In genomic region chr3:171600030-171600429, GRCh38 we compare ENCODE assay signal across 37 cellular contexts.
DNase-seq lines count a peak whose midpoint lies in the region; ATAC-seq, FAIRE-seq and TF ChIP-seq lines count a peak whose summit lies in the region.
"Had no signal": no experiment of that assay in that cellular context is flagged by ENCODE, and none has a peak within 500 bp of the region (broad histone marks: within the 10 kb centered on the region; RNA-seq: fewer than 3 reads in every experiment).

No MANE protein-coding gene starts in this region.

- no peaks in the 10 kb centered on the region for H3K36me3 ChIP-seq in astrocyte (ENCODE audit: insufficient read depth, low read length)
- no peaks in the 10 kb centered on the region for H3K36me3 ChIP-seq in trophoblast cell (ENCODE audit: control insufficient read depth in 1 of 2, insufficient read depth in 2 of 2, low read length in 2 of 2)
- H3K36me3 ChIP-seq: BE2C, BLaER1 had no signal

- no peak overlapping the region for H3K4me2 ChIP-seq in astrocyte (ENCODE audit: low read length)
- H3K4me2 ChIP-seq in trophoblast cell (ENCODE audit: low read length) = no peak overlapping the region
- H3K4me2 ChIP-seq: A549; BLaER1; BLaER1 treated with 17β-estradiol and CSF1 and Interleukin-3, amounts not matched to agents 10 nM and 100 nM had no signal

- H3K23ac ChIP-seq in trophoblast cell (ENCODE audit: low read length) = no peak overlapping the region

- H3K79me2 ChIP-seq in astrocyte (ENCODE audit: insufficient read depth, low read length) = no peaks in the 10 kb centered on the region
- H3K79me2 ChIP-seq in trophoblast cell (ENCODE audit: control insufficient read depth, insufficient read depth, low read length, poor library complexity) = no peaks in the 10 kb centered on the region

- H4K91ac ChIP-seq in trophoblast cell (ENCODE audit: low read depth, low read length) = no peak overlapping the region

- no peaks in the 10 kb centered on the region for H3K27me3 ChIP-seq in astrocyte (ENCODE audit: insufficient read depth, low read length)
- H3K27me3 ChIP-seq in trophoblast cell (ENCODE audit: insufficient read depth, low read length) = no peaks in the 10 kb centered on the region
- H3K27me3 ChIP-seq: BE2C; BLaER1; BLaER1 treated with 17β-estradiol and CSF1 and Interleukin-3, amounts not matched to agents 10 nM and 100 nM had no signal

- H3K4me1 ChIP-seq in astrocyte (ENCODE audit: insufficient read depth, low read length) (no peaks in the 10 kb centered on the region), trophoblast cell (ENCODE audit: control insufficient read depth in 1 of 2, insufficient read depth in 2 of 2, low read length in 2 of 2) (no peaks in the 10 kb centered on the region)
- H3K4me1 ChIP-seq: A549; BE2C; BLaER1; BLaER1 treated with 17β-estradiol and CSF1 and Interleukin-3, amounts not matched to agents 10 nM and 100 nM; Caco-2 had no signal

- TF ChIP-seq CTCF in astrocyte (IDR thresholded peaks at IDR 0.05; ENCODE audit: insufficient read depth, low read depth, low read length) = no peak

- no peaks in the 10 kb centered on the region for H3K27me3 Mint-ChIP-seq in astrocyte (ENCODE audit: low read depth, unreplicated experiment)
- H3K27me3 Mint-ChIP-seq: B cell; CD4-positive, alpha-beta T cell; CD8-positive, alpha-beta memory T cell had no signal

- H2AK5ac ChIP-seq in trophoblast cell (ENCODE audit: low read length) = no peak overlapping the region

- no peak overlapping the region for H3K18ac ChIP-seq in trophoblast cell (ENCODE audit: low read length)

- H2AFZ ChIP-seq in astrocyte (ENCODE audit: low read depth, low read length) = no peak overlapping the region
- no peak overlapping the region for H2AFZ ChIP-seq in trophoblast cell (ENCODE audit: insufficient read depth, low read length, poor library complexity)

- H3K79me1 ChIP-seq in trophoblast cell (ENCODE audit: low read length) = no peaks in the 10 kb centered on the region

- peaks cover 6% of the 10 kb centered on the region for H3K36me3 Mint-ChIP-seq in astrocyte (ENCODE audit: low read depth, unreplicated experiment)
- H3K36me3 Mint-ChIP-seq: CD4-positive, alpha-beta memory T cell; CD4-positive, CD25-positive, alpha-beta regulatory T cell; CD8-positive, alpha-beta memory T cell; CD8-positive, alpha-beta T cell had no signal

- H3K27ac Mint-ChIP-seq in astrocyte (ENCODE audit: unreplicated experiment) = no peak overlapping the region
- H3K27ac Mint-ChIP-seq: B cell; CD14-positive monocyte; CD4-positive, alpha-beta memory T cell; CD4-positive, alpha-beta T cell; CD4-positive, CD25-positive, alpha-beta regulatory T cell; CD8-positive, alpha-beta memory T cell; CD8-positive, alpha-beta T cell had no signal

- H4K8ac ChIP-seq in trophoblast cell (ENCODE audit: low read depth, low read length) = no peak overlapping the region

- no peak overlapping the region for H2BK12ac ChIP-seq in trophoblast cell (ENCODE audit: low read length)

- H3K4me3 Mint-ChIP-seq in astrocyte (ENCODE audit: unreplicated experiment) = no peak overlapping the region
- H3K4me3 Mint-ChIP-seq: B cell; CD14-positive monocyte; CD4-positive, alpha-beta memory T cell; CD4-positive, alpha-beta T cell; CD4-positive, CD25-positive, alpha-beta regulatory T cell; CD8-positive, alpha-beta memory T cell; CD8-positive, alpha-beta T cell had no signal

- H3K4me1 Mint-ChIP-seq in astrocyte (ENCODE audit: low read depth, unreplicated experiment) = no peaks in the 10 kb centered on the region
- H3K4me1 Mint-ChIP-seq: B cell; CD14-positive monocyte; CD4-positive, alpha-beta memory T cell; CD4-positive, CD25-positive, alpha-beta regulatory T cell; CD8-positive, alpha-beta memory T cell had no signal

- no peak overlapping the region for H3K4me3 ChIP-seq in astrocyte (ENCODE audit: insufficient read depth, low read depth, low read length)
- H3K4me3 ChIP-seq in trophoblast cell (ENCODE audit: low read depth, low read length) = no peak overlapping the region
- H3K4me3 ChIP-seq: A549; BLaER1; BLaER1 treated with 17β-estradiol and CSF1 and Interleukin-3, amounts not matched to agents 10 nM and 100 nM had no signal

- DNase-seq in astrocyte (ENCODE audit: low read depth) (peak; percentile 15), astrocyte of the hippocampus (ENCODE audit: low read depth, low spot score) (peak; percentile 26), islet precursor cell (peak; percentile 65), trophoblast cell (peak; percentile 66 to 82), T1000 (lab: John Stamatoyannopoulos, UW) (no peak), HTR-8/SVneo (ENCODE audit: insufficient read length, low spot score) (no peak), H4 (ENCODE audit: low spot score) (no peak)
- DNase-seq: 8988T; ACHN; AML-193; BE2C; C1 segment of cervical spinal cord; Caco-2; Calu3; CD4-positive, alpha-beta memory T cell; CD4-positive, alpha-beta T cell; CD4-positive, CD25-positive, alpha-beta regulatory T cell; CD8-positive, alpha-beta memory T cell; CD8-positive, alpha-beta T cell; COR-L47; DMS 273 treated with DMSO at 0.1 percent for 48 hours; DMS153; DMS53; DMS79; DMS79 treated with DMSO at 0.1 percent for 48 hours; DND-41; EL had no signal

- no peak overlapping the region for H2BK5ac ChIP-seq in trophoblast cell (ENCODE audit: low read depth, low read length, poor library complexity)

- FAIRE-seq in astrocyte (lab: Jason Lieb, UNC) (no peak), HTR-8/SVneo (lab: Jason Lieb, UNC) (no peak)
- FAIRE-seq: A204.1, A549, D721Med had no signal

- H3K9me3 ChIP-seq in astrocyte (ENCODE audit: insufficient read depth, low read depth, low read length) (no peaks in the 10 kb centered on the region), trophoblast cell (ENCODE audit: insufficient read depth, low read depth, low read length) (no peaks in the 10 kb centered on the region)
- H3K9me3 ChIP-seq: A549; BE2C; BLaER1; BLaER1 treated with 17β-estradiol and CSF1 and Interleukin-3, amounts not matched to agents 10 nM and 100 nM; Caco-2 had no signal

- no peak overlapping the region for H3K14ac ChIP-seq in trophoblast cell (ENCODE audit: low read length)

- no peaks in the 10 kb centered on the region for H4K20me1 ChIP-seq in astrocyte (ENCODE audit: insufficient read depth, low read length)
- H4K20me1 ChIP-seq: BLaER1; BLaER1 treated with 17β-estradiol and CSF1 and Interleukin-3, amounts not matched to agents 10 nM and 100 nM had no signal

- ATAC-seq in HG03354 (IDR thresholded peaks at IDR 0.05; ENCODE audit: poor library complexity, severe bottlenecking, unreplicated experiment) = no peak
- ATAC-seq: A549; CD8-positive, alpha-beta T cell had no signal

- H4K12ac ChIP-seq in trophoblast cell (ENCODE audit: low read depth, low read length) = no peak overlapping the region

- no peak overlapping the region for H3K4ac ChIP-seq in trophoblast cell (ENCODE audit: low read depth, low read length)

- WGBS in trophoblast cell (ENCODE audit: extremely low coverage, insufficient coverage, insufficient read length) = no CpG with 5 or more reads among the region's 6 CpGs

- no peaks in the 10 kb centered on the region for H3K9me3 Mint-ChIP-seq in astrocyte (ENCODE audit: unreplicated experiment)
- H3K9me3 Mint-ChIP-seq: CD14-positive monocyte; CD4-positive, alpha-beta memory T cell; CD4-positive, alpha-beta T cell; CD4-positive, CD25-positive, alpha-beta regulatory T cell; CD8-positive, alpha-beta memory T cell; CD8-positive, alpha-beta T cell had no signal

- H3K27ac ChIP-seq in astrocyte (ENCODE audit: low read depth, low read length) (no peak overlapping the region), trophoblast cell (ENCODE audit: low read depth, low read length) (no peak overlapping the region)
- H3K27ac ChIP-seq: 22Rv1; A549; BLaER1; BLaER1 treated with 17β-estradiol and CSF1 and Interleukin-3, amounts not matched to agents 10 nM and 100 nM; C4-2B had no signal

- H2BK120ac ChIP-seq in trophoblast cell (ENCODE audit: insufficient read depth, low read length, poor library complexity) = no peak overlapping the region

- no peak overlapping the region for H3K9ac ChIP-seq in astrocyte (ENCODE audit: low read length)
- no peak overlapping the region for H3K9ac ChIP-seq in trophoblast cell (ENCODE audit: low read length)
- H3K9ac ChIP-seq: BLaER1; BLaER1 treated with 17β-estradiol and CSF1 and Interleukin-3, amounts not matched to agents 10 nM and 100 nM had no signal

Comparison
In these comparisons a context has a peak if more than half of its experiments do, and no peak if none do; other contexts are left out.
1. DNase-seq: peak in astrocyte (single experiment), astrocyte of the hippocampus (single experiment), islet precursor cell (single experiment) and trophoblast cell (2 of 2); none in T1000 (single experiment), HTR-8/SVneo (single experiment) and H4 (single experiment).